ENCODE assay signal across 9 cellular contexts in the genomic region with DNA sequence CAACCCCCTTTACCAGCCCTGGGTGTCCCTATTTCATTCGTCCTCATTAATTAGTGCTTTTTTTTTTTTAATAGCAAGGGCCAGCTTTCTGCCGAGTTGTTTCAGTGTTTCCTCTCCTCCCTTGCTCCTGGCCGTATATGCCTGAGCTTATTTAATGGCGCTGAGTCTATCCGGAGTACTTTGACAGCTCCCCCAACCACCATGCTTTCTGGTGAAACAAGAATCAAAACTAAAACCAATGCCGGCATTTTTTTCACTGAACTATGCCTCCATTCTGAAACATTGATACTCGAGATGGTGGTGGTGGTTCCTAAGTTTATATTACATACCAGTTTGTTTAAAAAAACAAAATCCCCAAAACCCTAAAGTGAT. TPM values are rescaled to one million over a fixed set of nuclear protein-coding genes. Genes with fewer than 3 reads are reported as not detected.
DNase-seq lines count a peak whose midpoint lies in the region; ATAC-seq and TF ChIP-seq lines count a peak whose summit lies in the region.
"Had no signal": no experiment of that assay in that cellular context is flagged by ENCODE, and none has a peak within 500 bp of the region (broad histone marks: within the 10 kb centered on the region; RNA-seq: fewer than 3 reads in every experiment).

No MANE protein-coding gene starts in this region.

- peak overlapping the region; percentile 91 for H2AFZ ChIP-seq in MM.1S (ENCODE audit: low read length)

- POLR2A ChIA-PET in activated CD4-positive, alpha-beta memory T cell treated with anti-CD3 and anti-CD28 coated beads for 36 hours (lab: Charles Lee): interaction anchor here (2.2 to 2.3 kb wide), 2 partner anchors 65 to 119 kb away, joined by 8 to 17 read pairs; a partner anchor contains a TSS

- CTCF ChIA-PET in activated CD4-positive, alpha-beta memory T cell treated with anti-CD3 and anti-CD28 coated beads for 36 hours (lab: Charles Lee): interaction anchor here (0.9 to 4.9 kb wide), 6 partner anchors 34 to 122 kb away, joined by 3 to 34 read pairs (median 4); no protein-coding TSS in a partner anchor

- H3K27me3 ChIP-seq in MM.1S (replicated peaks; ENCODE audit: insufficient read depth, low read length): no peaks in the 10 kb centered on the region
- no peaks in the 10 kb centered on the region for H3K27me3 ChIP-seq in left ventricle myocardium inferior (ENCODE audit: low read depth)
- H3K27me3 ChIP-seq in gastrocnemius medialis: no peaks in the 10 kb centered on the region

- peaks cover 12% of the 10 kb centered on the region for H3K4me1 Mint-ChIP-seq in activated CD4-positive, alpha-beta memory T cell treated with anti-CD3 and anti-CD28 coated beads for 36 hours (ENCODE audit: low read depth)

- H3K9me3 ChIP-seq in MM.1S (replicated peaks; ENCODE audit: insufficient read depth, low read length): no peaks in the 10 kb centered on the region
- H3K9me3 ChIP-seq in left ventricle myocardium inferior (replicated peaks): no peaks in the 10 kb centered on the region
- no peaks in the 10 kb centered on the region for H3K9me3 ChIP-seq in gastrocnemius medialis

- no peak for TF ChIP-seq CTCF in MM.1S (IDR thresholded peaks at IDR 0.05; ENCODE audit: low read length)
- TF ChIP-seq CTCF in left ventricle myocardium inferior (IDR thresholded peaks at IDR 0.05; ENCODE audit: borderline replicate concordance): no peak
- no peak for TF ChIP-seq CTCF in gastrocnemius medialis (IDR thresholded peaks at IDR 0.05 in 4 of 5, conservative IDR thresholded peaks at IDR 0.05 in 1 of 5)

- no peaks in the 10 kb centered on the region for H4K20me1 ChIP-seq in MM.1S (ENCODE audit: insufficient read depth, low read length)

- H3K79me2 ChIP-seq in MM.1S (ENCODE audit: low read length): peaks cover 50% of the 10 kb centered on the region

- H3K27ac ChIP-seq in MM.1S (ENCODE audit: low read length) (peak overlapping the region; percentile 89), left ventricle myocardium inferior (replicated peaks) (peak overlapping the region; percentile 91), gastrocnemius medialis (peak overlapping the region; percentile 89 to 92 (median 91))

- H3K36me3 ChIP-seq in MM.1S (replicated peaks; ENCODE audit: insufficient read depth, low read length) (no peaks in the 10 kb centered on the region), left ventricle myocardium inferior (no peaks in the 10 kb centered on the region), gastrocnemius medialis (no peaks in the 10 kb centered on the region)

- no peaks in the 10 kb centered on the region for H3K9me2 ChIP-seq in MM.1S (replicated peaks; ENCODE audit: insufficient read depth, low read length)

- H3K4me3 ChIP-seq in MM.1S (ENCODE audit: low read length): peak overlapping the region; percentile 97
- H3K4me3 ChIP-seq in left ventricle myocardium inferior: peak overlapping the region; percentile 83
- peak overlapping the region; percentile 65 to 95 (median 82) for H3K4me3 ChIP-seq in gastrocnemius medialis

- peak overlapping the region; percentile 75 for H3K4me2 ChIP-seq in MM.1S (ENCODE audit: low read depth, low read length)

- H3K9ac ChIP-seq in MM.1S (ENCODE audit: low read length): peak overlapping the region; percentile 94

- peaks cover 39% of the 10 kb centered on the region for H3F3A ChIP-seq in MM.1S (ENCODE audit: insufficient read depth, low read length)

- H3K4me1 ChIP-seq in MM.1S (ENCODE audit: low read length) (peaks cover 25% of the 10 kb centered on the region), left ventricle myocardium inferior (peaks cover 30% of the 10 kb centered on the region), gastrocnemius medialis (peaks cover 13 to 19% of the 10 kb centered on the region in 2 donors)

- intact Hi-C loops in activated CD4-positive, alpha-beta memory T cell treated with anti-CD3 and anti-CD28 coated beads for 36 hours (cut with micrococcal nuclease): loop anchor here (1.0 to 10.0 kb wide), 4 partner anchors 119 to 1411 kb away; a partner anchor contains a TSS
- intact Hi-C loops in left ventricle myocardium inferior (cut with micrococcal nuclease) (no loop called here), gastrocnemius medialis (cut with DNase I; ENCODE audit: low total_unique reads) (loop anchor here (2.0 kb wide), 2 partner anchors 33 to 63 kb away; no protein-coding TSS in a partner anchor)

- ATAC-seq in GM18868 (IDR thresholded peaks at IDR 0.05; ENCODE audit: unreplicated experiment) (peak; percentile 19), gastrocnemius medialis (peak; percentile 23 to 26)

- H3K27ac Mint-ChIP-seq in activated CD4-positive, alpha-beta memory T cell treated with anti-CD3 and anti-CD28 coated beads for 36 hours: peak overlapping the region; percentile 52

- no peaks in the 10 kb centered on the region for H3K36me3 Mint-ChIP-seq in activated CD4-positive, alpha-beta memory T cell treated with anti-CD3 and anti-CD28 coated beads for 36 hours

- H3K27me3 Mint-ChIP-seq in activated CD4-positive, alpha-beta memory T cell treated with anti-CD3 and anti-CD28 coated beads for 36 hours: peaks cover 21% of the 10 kb centered on the region

- TF ChIP-seq POLR2A in gastrocnemius medialis (IDR thresholded peaks at IDR 0.05): no peak

- H3K9me3 Mint-ChIP-seq in activated CD4-positive, alpha-beta memory T cell treated with anti-CD3 and anti-CD28 coated beads for 36 hours: no peaks in the 10 kb centered on the region

- in situ Hi-C loops in gastrocnemius medialis (cut with MboI; ENCODE audit: low sequenced_read_pairs in 4 of 4): no loop called here

- DNase-seq in AG08395 (ENCODE audit: low spot score): peak; percentile 29
- peak; percentile 49 for DNase-seq in MM.1S
- peak; percentile 11 for DNase-seq in activated CD4-positive, alpha-beta memory T cell treated with anti-CD3 and anti-CD28 coated beads for 36 hours
- DNase-seq in left ventricle myocardium inferior: no peak
- no peak for DNase-seq in gastrocnemius medialis
- DNase-seq in H4 (ENCODE audit: low spot score): no peak
- no peak for DNase-seq in ureter (ENCODE audit: low spot score)

- peak overlapping the region; percentile 82 for H3K4me3 Mint-ChIP-seq in activated CD4-positive, alpha-beta memory T cell treated with anti-CD3 and anti-CD28 coated beads for 36 hours

RNA-seq across cellular contexts. Expression of a gene that starts 1.2 kb away (rescaled TPM):
- 1 to 10 TPM; 4.4 to 4.5 TPM for total RNA-seq in activated CD4-positive, alpha-beta memory T cell treated with anti-CD3 and anti-CD28 coated beads for 36 hours
- 5.5 TPM for total RNA-seq in left ventricle myocardium inferior
- total RNA-seq in gastrocnemius medialis: 1 to 10 TPM; 4.3 to 8.1 (median 5.2) TPM
- 17.3 and 28.6 TPM in 2 replicates for total RNA-seq in H4 (2014; rRNA removed; shearing (Covaris generic))
- total RNA-seq in ureter: 18.4 TPM

RNA-seq across cellular contexts. Expression of a gene that starts 57.9 kb away (rescaled TPM):
- total RNA-seq in activated CD4-positive, alpha-beta memory T cell treated with anti-CD3 and anti-CD28 coated beads for 36 hours: not detected
- total RNA-seq in left ventricle myocardium inferior (0.08 TPM), gastrocnemius medialis (not detected), ureter (0.05 TPM)
- 0.12 and 0.70 TPM in 2 replicates for total RNA-seq in H4 (2014; rRNA removed; shearing (Covaris generic))
- total RNA-seq: pulmonary artery endothelial cell had no signal

Comparison
In these comparisons a context has a peak if more than half of its experiments do, and no peak if none do; other contexts are left out.
1. DNase-seq: peak in AG08395 (single experiment), MM.1S (single experiment) and activated CD4-positive, alpha-beta memory T cell treated with anti-CD3 and anti-CD28 coated beads for 36 hours (single experiment); none in left ventricle myocardium inferior (single experiment), gastrocnemius medialis (0 of 2), H4 (single experiment) and ureter (single experiment).
2. Peak in every context shown above with its lines, with median percentiles within 50 percentile points of each other: H3K27ac ChIP-seq and H3K4me3 ChIP-seq.